In the genomic region with DNA sequence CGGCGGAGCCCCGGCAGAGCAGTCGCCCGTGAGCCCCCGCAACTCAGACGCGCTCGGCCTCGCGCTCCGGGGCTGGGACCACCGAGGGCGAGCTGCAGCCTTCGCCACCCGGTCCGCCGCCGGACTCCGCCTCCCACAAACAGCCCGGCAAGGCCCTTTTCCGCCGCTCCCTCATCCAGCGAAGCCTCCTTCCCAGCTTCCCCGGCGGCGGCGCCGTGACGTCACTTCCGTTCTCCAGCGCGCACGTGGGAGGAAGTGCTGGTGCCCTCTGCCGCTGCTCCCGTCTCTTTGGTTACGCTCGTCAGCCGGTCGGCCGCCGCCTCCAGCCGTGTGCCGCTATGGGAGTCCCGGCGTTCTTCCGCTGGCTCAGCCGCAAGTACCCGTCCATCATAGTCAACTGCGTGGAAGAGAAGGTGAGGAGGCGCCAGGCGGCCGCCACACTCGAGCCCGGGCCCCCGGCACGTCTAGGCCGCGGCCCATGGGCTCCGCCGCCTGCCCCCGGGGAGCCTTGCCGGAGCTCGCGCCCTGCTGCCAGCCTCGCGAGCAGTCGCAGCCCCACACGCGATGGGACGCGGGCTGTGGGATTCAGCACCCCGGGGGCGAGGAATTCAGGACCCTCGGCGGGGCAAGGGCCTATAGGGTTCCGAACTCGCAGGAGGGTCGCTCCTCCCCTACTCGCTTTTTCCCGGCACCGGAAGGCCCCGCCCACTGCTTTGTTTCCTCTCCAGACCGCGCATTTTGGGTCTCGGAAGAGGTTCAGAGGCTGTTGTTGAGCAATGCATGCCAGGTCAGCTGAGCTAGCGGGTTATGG, we compare ENCODE assay signal across 8 cellular contexts. TPM values are rescaled to one million over a fixed set of nuclear protein-coding genes. Genes with fewer than 3 reads are reported as not detected.
DNase-seq lines count a peak whose midpoint lies in the region; ATAC-seq, FAIRE-seq and TF ChIP-seq lines count a peak whose summit lies in the region.

A gene with protein sequence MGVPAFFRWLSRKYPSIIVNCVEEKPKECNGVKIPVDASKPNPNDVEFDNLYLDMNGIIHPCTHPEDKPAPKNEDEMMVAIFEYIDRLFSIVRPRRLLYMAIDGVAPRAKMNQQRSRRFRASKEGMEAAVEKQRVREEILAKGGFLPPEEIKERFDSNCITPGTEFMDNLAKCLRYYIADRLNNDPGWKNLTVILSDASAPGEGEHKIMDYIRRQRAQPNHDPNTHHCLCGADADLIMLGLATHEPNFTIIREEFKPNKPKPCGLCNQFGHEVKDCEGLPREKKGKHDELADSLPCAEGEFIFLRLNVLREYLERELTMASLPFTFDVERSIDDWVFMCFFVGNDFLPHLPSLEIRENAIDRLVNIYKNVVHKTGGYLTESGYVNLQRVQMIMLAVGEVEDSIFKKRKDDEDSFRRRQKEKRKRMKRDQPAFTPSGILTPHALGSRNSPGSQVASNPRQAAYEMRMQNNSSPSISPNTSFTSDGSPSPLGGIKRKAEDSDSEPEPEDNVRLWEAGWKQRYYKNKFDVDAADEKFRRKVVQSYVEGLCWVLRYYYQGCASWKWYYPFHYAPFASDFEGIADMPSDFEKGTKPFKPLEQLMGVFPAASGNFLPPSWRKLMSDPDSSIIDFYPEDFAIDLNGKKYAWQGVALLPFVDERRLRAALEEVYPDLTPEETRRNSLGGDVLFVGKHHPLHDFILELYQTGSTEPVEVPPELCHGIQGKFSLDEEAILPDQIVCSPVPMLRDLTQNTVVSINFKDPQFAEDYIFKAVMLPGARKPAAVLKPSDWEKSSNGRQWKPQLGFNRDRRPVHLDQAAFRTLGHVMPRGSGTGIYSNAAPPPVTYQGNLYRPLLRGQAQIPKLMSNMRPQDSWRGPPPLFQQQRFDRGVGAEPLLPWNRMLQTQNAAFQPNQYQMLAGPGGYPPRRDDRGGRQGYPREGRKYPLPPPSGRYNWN (plus strand): TSS at position 271 of the 811 bp plus-strand sequence. CDS start 68 bp downstream, at position 339.

- CTCF ChIA-PET in endothelial cell of umbilical vein (lab: Charles Lee): interaction anchor here (1.0 to 1.8 kb wide), 5 partner anchors 9 to 202 kb away, joined by 3 to 8 read pairs (median 6); no protein-coding TSS in a partner anchor

- peaks cover 19% of the 10 kb centered on the region for H3K36me3 ChIP-seq in OCI-LY1 (ENCODE audit: insufficient read depth, low read length)
- H3K36me3 ChIP-seq in endothelial cell of umbilical vein (ENCODE audit: control insufficient read depth in 2 of 2, extremely low read depth in 1 of 2, insufficient read depth in 2 of 2, low read length in 2 of 2): no peaks in the 10 kb centered on the region

- ATAC-seq in GM21515 (IDR thresholded peaks at IDR 0.05; ENCODE audit: unreplicated experiment): peak; percentile 92

- POLR2A ChIA-PET in endothelial cell of umbilical vein (lab: Charles Lee): interaction anchor here (0.6 to 1.5 kb wide), 2 partner anchors 41 to 932 kb away, joined by 5 read pairs; no protein-coding TSS in a partner anchor

- no peaks in the 10 kb centered on the region for H3K9me2 ChIP-seq in OCI-LY1 (ENCODE audit: low read depth, low read length)

- no peaks in the 10 kb centered on the region for H3F3A ChIP-seq in OCI-LY1 (ENCODE audit: insufficient read depth, low read length)

- H4K20me1 ChIP-seq in OCI-LY1 (ENCODE audit: insufficient read depth, low read length) (no peaks in the 10 kb centered on the region), endothelial cell of umbilical vein (replicated peaks; ENCODE audit: control insufficient read depth, extremely low read depth, insufficient read depth, low read length) (no peaks in the 10 kb centered on the region)

- H3K4me2 ChIP-seq in OCI-LY1 (ENCODE audit: low read length) (peak within 1 kb of the TSS; percentile 99), endothelial cell of umbilical vein (ENCODE audit: insufficient read depth, low read length) (peak within 1 kb of the TSS; percentile 99)

- H3K4me3 ChIP-seq in OCI-LY1 (ENCODE audit: low read depth, low read length, poor library complexity, severe bottlenecking) (peak within 1 kb of the TSS; percentile 94), endothelial cell of umbilical vein (replicated peaks in 1 of 3; ENCODE audit: insufficient read depth in 1 of 3, low read depth in 1 of 3, low read length in 3 of 3) (peak within 1 kb of the TSS; percentile 34 to 94 (median 89))

- TF ChIP-seq CTCF in D721Med (IDR thresholded peaks at IDR 0.05; ENCODE audit: insufficient read depth, missing control alignments): no peak
- no peak for TF ChIP-seq CTCF in OCI-LY1 (IDR thresholded peaks at IDR 0.05; ENCODE audit: low read length)
- TF ChIP-seq CTCF in endothelial cell of umbilical vein (IDR thresholded peaks at IDR 0.05; ENCODE audit: extremely low read depth in 1 of 2, insufficient read depth in 1 of 2, low read depth in 1 of 2, low read length in 2 of 2): no peak

- H3K9ac ChIP-seq in OCI-LY1 (ENCODE audit: low read length) (peak within 1 kb of the TSS; percentile 98), endothelial cell of umbilical vein (replicated peaks; ENCODE audit: extremely low read depth, insufficient read depth, low read length) (peak within 1 kb of the TSS; percentile 95)

- H3K9me3 ChIP-seq in OCI-LY1 (ENCODE audit: low read length) (peaks cover 3% of the 10 kb centered on the region; the same call in 1 of the 2 replicates), endothelial cell of umbilical vein (replicated peaks; ENCODE audit: control insufficient read depth, insufficient read depth, low read length) (no peaks in the 10 kb centered on the region)

- H3K4me1 ChIP-seq in OCI-LY1 (ENCODE audit: insufficient read depth, low read length, severe bottlenecking) (peaks cover 22% of the 10 kb centered on the region), endothelial cell of umbilical vein (ENCODE audit: control insufficient read depth, extremely low read depth, insufficient read depth, low read length) (peaks cover 15% of the 10 kb centered on the region)

- FAIRE-seq in D721Med (lab: Jason Lieb, UNC): no peak
- peak; percentile 91 for FAIRE-seq in endothelial cell of umbilical vein (lab: Jason Lieb, UNC)

- dilution Hi-C loops in endothelial cell of umbilical vein (cut with MboI; ENCODE audit: extremely low pct_ligation_motif_present, low sequenced_read_pairs): no loop called here

- H3K9me1 ChIP-seq in endothelial cell of umbilical vein (replicated peaks; ENCODE audit: control insufficient read depth, extremely low read depth, insufficient read depth, low read length): no peaks in the 10 kb centered on the region

- intact Hi-C loops in endothelial cell of umbilical vein (cut with micrococcal nuclease): loop anchor here (1.0 to 10.0 kb wide), 5 partner anchors 20 to 1782 kb away; a partner anchor contains a TSS

- H3K27ac ChIP-seq in OCI-LY1 (ENCODE audit: low read depth, low read length, poor library complexity, severe bottlenecking) (peak within 1 kb of the TSS; percentile 68), endothelial cell of umbilical vein (ENCODE audit: insufficient read depth, low read depth, low read length) (peak within 1 kb of the TSS; percentile 92)

- peak; percentile 93 for TF ChIP-seq POLR2A in endothelial cell of umbilical vein (IDR thresholded peaks at IDR 0.05; ENCODE audit: low read depth, low read length)

- peak within 1 kb of the TSS; percentile 90; the same call in 1 of the 2 replicates for H2AFZ ChIP-seq in OCI-LY1 (ENCODE audit: low read length)
- peak within 1 kb of the TSS; percentile 80 for H2AFZ ChIP-seq in endothelial cell of umbilical vein (ENCODE audit: low read depth, low read length)

- H3K79me2 ChIP-seq in OCI-LY1 (ENCODE audit: insufficient read depth, low read length) (peaks cover 47% of the 10 kb centered on the region), endothelial cell of umbilical vein (ENCODE audit: control insufficient read depth, insufficient read depth, low read length) (peaks cover 41% of the 10 kb centered on the region)

- DNase-seq in D721Med (ENCODE audit: insufficient read length, low spot score): peak; percentile 40
- DNase-seq in HuH-7 (ENCODE audit: low spot score): peak; percentile 95
- peak; percentile 99 for DNase-seq in activated CD8-positive, alpha-beta memory T cell treated with anti-CD3 and anti-CD28 coated beads, Interleukin-2, amount 50 U/mL, for 48 hours
- peak; percentile 95 for DNase-seq in endothelial cell of umbilical vein (ENCODE audit: low read depth, low spot score)
- DNase-seq in middle frontal gyrus (ENCODE audit: extremely low spot score, low spot score): peak; percentile 93
- DNase-seq in stimulated activated CD8-positive, alpha-beta memory T cell treated with anti-CD3 and anti-CD28 coated beads, Interleukin-2, amount 100 ng/mL, for 48 hours (ENCODE audit: low read depth in 2 of 2): peak; percentile 92 to 95

- H3K27me3 ChIP-seq in OCI-LY1 (ENCODE audit: insufficient read depth, low read length) (no peaks in the 10 kb centered on the region), endothelial cell of umbilical vein (ENCODE audit: control insufficient read depth in 2 of 2, insufficient read depth in 2 of 2, low read length in 2 of 2) (peaks cover 6 to 12% of the 10 kb centered on the region in 2 experiments)

- BruUV-seq in endothelial cell of umbilical vein (replicated peaks; lab: Mats Ljungman, UMichigan): no TSS peak

TF ChIP-seq in endothelial cell of umbilical vein, 7 proteins besides CTCF, POLR2A, EP300 and RAD21:
- TF ChIP-seq JUN (IDR thresholded peaks at IDR 0.05; ENCODE audit: borderline replicate concordance, insufficient read depth, insufficient read length, low read depth): peak; percentile 22
- peak; percentile 95 for TF ChIP-seq POLR2AphosphoS5 (IDR thresholded peaks at IDR 0.05; ENCODE audit: insufficient read depth, low read depth, low read length)
- TF ChIP-seq GATA2 (IDR thresholded peaks at IDR 0.05; ENCODE audit: insufficient read depth, insufficient read length, low read depth, low read length): no peak
- peak; percentile 94 for TF ChIP-seq MYC (IDR thresholded peaks at IDR 0.05; ENCODE audit: low read depth, low read length)
- TF ChIP-seq EZH2 (IDR thresholded peaks at IDR 0.05; ENCODE audit: borderline replicate concordance, low read depth, low read length, severe bottlenecking): no peak
- TF ChIP-seq, protein P1, sequence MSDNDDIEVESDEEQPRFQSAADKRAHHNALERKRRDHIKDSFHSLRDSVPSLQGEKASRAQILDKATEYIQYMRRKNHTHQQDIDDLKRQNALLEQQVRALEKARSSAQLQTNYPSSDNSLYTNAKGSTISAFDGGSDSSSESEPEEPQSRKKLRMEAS (IDR thresholded peaks at IDR 0.05; ENCODE audit: insufficient read depth, insufficient read length): peak; percentile 98
- TF ChIP-seq FOS (IDR thresholded peaks at IDR 0.05; ENCODE audit: borderline replicate concordance, insufficient read depth, low read length): peak; percentile 17

RNA-seq across cellular contexts. Expression of the gene that starts here (rescaled TPM):
- 62.5 and 66.6 TPM in 2 replicates for total RNA-seq in endothelial cell of umbilical vein
- polyA plus RNA-seq in endothelial cell of umbilical vein: 25.4 and 32.3 TPM in 2 replicates
- polyA plus RNA-seq in endothelial cell of umbilical vein (2011; cell fraction: cytosol; rRNA removed): 44.0 and 49.3 TPM in 2 replicates
- polyA plus RNA-seq in endothelial cell of umbilical vein (2011; cell fraction: nucleus; rRNA removed): 60.5 and 68.3 TPM in 2 replicates
- 57.0 and 78.8 TPM in 2 replicates for polyA plus RNA-seq in endothelial cell of umbilical vein (2012)
- 38.2 and 39.4 TPM in 2 replicates for polyA minus RNA-seq in endothelial cell of umbilical vein
- 14.1 TPM for polyA minus RNA-seq in endothelial cell of umbilical vein (2011; cell fraction: cytosol; rRNA and poly(A)+ RNA removed)
- 30.7 and 38.6 TPM in 2 replicates for polyA minus RNA-seq in endothelial cell of umbilical vein (2011; cell fraction: nucleus; rRNA and poly(A)+ RNA removed)

Comparison
In these comparisons a context has a peak if more than half of its experiments do, and no peak if none do; other contexts are left out.
1. Peak in every context shown above with its lines: DNase-seq, ATAC-seq, H3K4me3 ChIP-seq and H3K27ac ChIP-seq.
2. DNase-seq: peak in every context shown above with its lines; median percentile 99 in activated CD8-positive, alpha-beta memory T cell treated with anti-CD3 and anti-CD28 coated beads, Interleukin-2, amount 50 U/mL, for 48 hours; 95 in HuH-7; 95 in endothelial cell of umbilical vein; 94 in stimulated activated CD8-positive, alpha-beta memory T cell treated with anti-CD3 and anti-CD28 coated beads, Interleukin-2, amount 100 ng/mL, for 48 hours; 93 in middle frontal gyrus; 40 in D721Med.